2 cellular contexts compared by ENCODE assay signal in the genomic region with DNA sequence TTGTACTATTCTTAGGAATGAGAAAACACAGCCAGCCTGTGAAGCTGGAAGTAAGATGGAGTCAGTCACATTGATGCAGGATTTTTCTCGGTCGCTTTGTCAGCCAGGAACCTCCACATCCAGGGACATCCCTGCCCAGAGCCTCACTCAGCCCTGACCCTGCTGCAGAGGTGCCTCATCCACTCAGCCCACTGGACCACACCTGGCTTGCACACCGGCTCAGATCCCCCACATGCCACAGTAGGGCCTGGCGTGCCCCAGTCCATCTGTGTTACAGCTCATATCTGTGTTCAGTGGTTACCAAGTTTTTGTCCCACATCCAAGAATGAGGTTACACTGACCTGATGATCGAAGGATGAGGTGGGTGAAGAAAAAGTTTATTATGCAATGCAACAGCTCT.
TF ChIP-seq lines count a peak whose summit lies in the region.

No MANE protein-coding gene starts in this region.

TF ChIP-seq in IMR-90, 13 proteins besides CTCF, POLR2A, EP300 and RAD21:
- TF ChIP-seq, protein P1, sequence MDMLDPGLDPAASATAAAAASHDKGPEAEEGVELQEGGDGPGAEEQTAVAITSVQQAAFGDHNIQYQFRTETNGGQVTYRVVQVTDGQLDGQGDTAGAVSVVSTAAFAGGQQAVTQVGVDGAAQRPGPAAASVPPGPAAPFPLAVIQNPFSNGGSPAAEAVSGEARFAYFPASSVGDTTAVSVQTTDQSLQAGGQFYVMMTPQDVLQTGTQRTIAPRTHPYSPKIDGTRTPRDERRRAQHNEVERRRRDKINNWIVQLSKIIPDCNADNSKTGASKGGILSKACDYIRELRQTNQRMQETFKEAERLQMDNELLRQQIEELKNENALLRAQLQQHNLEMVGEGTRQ (IDR thresholded peaks at IDR 0.05; ENCODE audit: low read depth, low read length), result no peak
- TF ChIP-seq BHLHE40 (IDR thresholded peaks at IDR 0.05; ENCODE audit: low read depth, low read length) (no peak), SMC3 (IDR thresholded peaks at IDR 0.05; ENCODE audit: low read depth, low read length) (no peak), CHD1 (IDR thresholded peaks at IDR 0.05; ENCODE audit: low read depth, low read length) (no peak), RFX5 (IDR thresholded peaks at IDR 0.05; ENCODE audit: low read depth, low read length) (no peak), RCOR1 (IDR thresholded peaks at IDR 0.05; ENCODE audit: insufficient replicate concordance, low read length) (no peak), MAZ (IDR thresholded peaks at IDR 0.05; ENCODE audit: borderline replicate concordance, low read depth, low read length) (no peak), FOS (IDR thresholded peaks at IDR 0.05; ENCODE audit: low read depth, low read length) (no peak), MAFK (IDR thresholded peaks at IDR 0.05; ENCODE audit: low read depth, low read length) (no peak), MXI1 (IDR thresholded peaks at IDR 0.05; ENCODE audit: borderline replicate concordance, low read depth, low read length) (no peak), CEBPB (IDR thresholded peaks at IDR 0.05; ENCODE audit: low read depth, low read length) (no peak), NFE2L2 (IDR thresholded peaks at IDR 0.05; ENCODE audit: low read depth, low read length) (no peak)
- TF ChIP-seq, protein P2, sequence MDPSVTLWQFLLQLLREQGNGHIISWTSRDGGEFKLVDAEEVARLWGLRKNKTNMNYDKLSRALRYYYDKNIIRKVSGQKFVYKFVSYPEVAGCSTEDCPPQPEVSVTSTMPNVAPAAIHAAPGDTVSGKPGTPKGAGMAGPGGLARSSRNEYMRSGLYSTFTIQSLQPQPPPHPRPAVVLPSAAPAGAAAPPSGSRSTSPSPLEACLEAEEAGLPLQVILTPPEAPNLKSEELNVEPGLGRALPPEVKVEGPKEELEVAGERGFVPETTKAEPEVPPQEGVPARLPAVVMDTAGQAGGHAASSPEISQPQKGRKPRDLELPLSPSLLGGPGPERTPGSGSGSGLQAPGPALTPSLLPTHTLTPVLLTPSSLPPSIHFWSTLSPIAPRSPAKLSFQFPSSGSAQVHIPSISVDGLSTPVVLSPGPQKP (IDR thresholded peaks at IDR 0.05; ENCODE audit: borderline replicate concordance, low read depth, low read length), result no peak

TF ChIP-seq in H1, 55 proteins besides CTCF, POLR2A, EP300 and RAD21:
- TF ChIP-seq, protein P3, sequence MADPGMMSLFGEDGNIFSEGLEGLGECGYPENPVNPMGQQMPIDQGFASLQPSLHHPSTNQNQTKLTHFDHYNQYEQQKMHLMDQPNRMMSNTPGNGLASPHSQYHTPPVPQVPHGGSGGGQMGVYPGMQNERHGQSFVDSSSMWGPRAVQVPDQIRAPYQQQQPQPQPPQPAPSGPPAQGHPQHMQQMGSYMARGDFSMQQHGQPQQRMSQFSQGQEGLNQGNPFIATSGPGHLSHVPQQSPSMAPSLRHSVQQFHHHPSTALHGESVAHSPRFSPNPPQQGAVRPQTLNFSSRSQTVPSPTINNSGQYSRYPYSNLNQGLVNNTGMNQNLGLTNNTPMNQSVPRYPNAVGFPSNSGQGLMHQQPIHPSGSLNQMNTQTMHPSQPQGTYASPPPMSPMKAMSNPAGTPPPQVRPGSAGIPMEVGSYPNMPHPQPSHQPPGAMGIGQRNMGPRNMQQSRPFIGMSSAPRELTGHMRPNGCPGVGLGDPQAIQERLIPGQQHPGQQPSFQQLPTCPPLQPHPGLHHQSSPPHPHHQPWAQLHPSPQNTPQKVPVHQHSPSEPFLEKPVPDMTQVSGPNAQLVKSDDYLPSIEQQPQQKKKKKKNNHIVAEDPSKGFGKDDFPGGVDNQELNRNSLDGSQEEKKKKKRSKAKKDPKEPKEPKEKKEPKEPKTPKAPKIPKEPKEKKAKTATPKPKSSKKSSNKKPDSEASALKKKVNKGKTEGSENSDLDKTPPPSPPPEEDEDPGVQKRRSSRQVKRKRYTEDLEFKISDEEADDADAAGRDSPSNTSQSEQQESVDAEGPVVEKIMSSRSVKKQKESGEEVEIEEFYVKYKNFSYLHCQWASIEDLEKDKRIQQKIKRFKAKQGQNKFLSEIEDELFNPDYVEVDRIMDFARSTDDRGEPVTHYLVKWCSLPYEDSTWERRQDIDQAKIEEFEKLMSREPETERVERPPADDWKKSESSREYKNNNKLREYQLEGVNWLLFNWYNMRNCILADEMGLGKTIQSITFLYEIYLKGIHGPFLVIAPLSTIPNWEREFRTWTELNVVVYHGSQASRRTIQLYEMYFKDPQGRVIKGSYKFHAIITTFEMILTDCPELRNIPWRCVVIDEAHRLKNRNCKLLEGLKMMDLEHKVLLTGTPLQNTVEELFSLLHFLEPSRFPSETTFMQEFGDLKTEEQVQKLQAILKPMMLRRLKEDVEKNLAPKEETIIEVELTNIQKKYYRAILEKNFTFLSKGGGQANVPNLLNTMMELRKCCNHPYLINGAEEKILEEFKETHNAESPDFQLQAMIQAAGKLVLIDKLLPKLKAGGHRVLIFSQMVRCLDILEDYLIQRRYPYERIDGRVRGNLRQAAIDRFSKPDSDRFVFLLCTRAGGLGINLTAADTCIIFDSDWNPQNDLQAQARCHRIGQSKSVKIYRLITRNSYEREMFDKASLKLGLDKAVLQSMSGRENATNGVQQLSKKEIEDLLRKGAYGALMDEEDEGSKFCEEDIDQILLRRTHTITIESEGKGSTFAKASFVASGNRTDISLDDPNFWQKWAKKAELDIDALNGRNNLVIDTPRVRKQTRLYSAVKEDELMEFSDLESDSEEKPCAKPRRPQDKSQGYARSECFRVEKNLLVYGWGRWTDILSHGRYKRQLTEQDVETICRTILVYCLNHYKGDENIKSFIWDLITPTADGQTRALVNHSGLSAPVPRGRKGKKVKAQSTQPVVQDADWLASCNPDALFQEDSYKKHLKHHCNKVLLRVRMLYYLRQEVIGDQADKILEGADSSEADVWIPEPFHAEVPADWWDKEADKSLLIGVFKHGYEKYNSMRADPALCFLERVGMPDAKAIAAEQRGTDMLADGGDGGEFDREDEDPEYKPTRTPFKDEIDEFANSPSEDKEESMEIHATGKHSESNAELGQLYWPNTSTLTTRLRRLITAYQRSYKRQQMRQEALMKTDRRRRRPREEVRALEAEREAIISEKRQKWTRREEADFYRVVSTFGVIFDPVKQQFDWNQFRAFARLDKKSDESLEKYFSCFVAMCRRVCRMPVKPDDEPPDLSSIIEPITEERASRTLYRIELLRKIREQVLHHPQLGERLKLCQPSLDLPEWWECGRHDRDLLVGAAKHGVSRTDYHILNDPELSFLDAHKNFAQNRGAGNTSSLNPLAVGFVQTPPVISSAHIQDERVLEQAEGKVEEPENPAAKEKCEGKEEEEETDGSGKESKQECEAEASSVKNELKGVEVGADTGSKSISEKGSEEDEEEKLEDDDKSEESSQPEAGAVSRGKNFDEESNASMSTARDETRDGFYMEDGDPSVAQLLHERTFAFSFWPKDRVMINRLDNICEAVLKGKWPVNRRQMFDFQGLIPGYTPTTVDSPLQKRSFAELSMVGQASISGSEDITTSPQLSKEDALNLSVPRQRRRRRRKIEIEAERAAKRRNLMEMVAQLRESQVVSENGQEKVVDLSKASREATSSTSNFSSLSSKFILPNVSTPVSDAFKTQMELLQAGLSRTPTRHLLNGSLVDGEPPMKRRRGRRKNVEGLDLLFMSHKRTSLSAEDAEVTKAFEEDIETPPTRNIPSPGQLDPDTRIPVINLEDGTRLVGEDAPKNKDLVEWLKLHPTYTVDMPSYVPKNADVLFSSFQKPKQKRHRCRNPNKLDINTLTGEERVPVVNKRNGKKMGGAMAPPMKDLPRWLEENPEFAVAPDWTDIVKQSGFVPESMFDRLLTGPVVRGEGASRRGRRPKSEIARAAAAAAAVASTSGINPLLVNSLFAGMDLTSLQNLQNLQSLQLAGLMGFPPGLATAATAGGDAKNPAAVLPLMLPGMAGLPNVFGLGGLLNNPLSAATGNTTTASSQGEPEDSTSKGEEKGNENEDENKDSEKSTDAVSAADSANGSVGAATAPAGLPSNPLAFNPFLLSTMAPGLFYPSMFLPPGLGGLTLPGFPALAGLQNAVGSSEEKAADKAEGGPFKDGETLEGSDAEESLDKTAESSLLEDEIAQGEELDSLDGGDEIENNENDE (IDR thresholded peaks at IDR 0.05; ENCODE audit: insufficient replicate concordance, low read length), result no peak
- TF ChIP-seq CBX8 (IDR thresholded peaks at IDR 0.05; ENCODE audit: borderline replicate concordance, low read depth, low read length) (no peak), SAP30 (IDR thresholded peaks at IDR 0.05; ENCODE audit: insufficient read depth, insufficient replicate concordance, low read length) (no peak)
